ENCODE assay signal across 24 cellular contexts in the genomic region with DNA sequence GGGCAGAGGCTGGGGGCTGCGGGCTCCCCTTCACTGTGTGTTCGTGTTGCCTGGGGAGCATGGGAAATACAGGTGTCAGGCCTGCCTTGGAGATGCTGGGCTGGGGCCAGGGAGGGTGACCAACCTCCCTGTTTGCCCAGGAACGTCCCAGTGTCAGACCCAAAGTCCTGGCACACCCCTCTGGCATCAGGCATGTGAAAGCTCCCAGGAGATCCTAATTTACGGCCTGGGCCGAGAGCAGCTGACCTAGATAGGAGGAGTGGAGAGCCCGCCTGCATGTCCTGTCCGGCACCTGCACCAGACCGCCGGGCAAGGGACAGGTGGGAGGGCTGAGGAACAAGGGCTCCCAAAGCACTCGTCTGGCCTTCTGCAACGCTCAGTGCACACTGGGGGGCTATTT.
"Had no signal": no experiment of that assay in that cellular context is flagged by ENCODE, and none has a peak within 500 bp of the region (broad histone marks: within the 10 kb centered on the region; RNA-seq: fewer than 3 reads in every experiment).

No MANE protein-coding gene starts in this region.

- H3K36me3 ChIP-seq: brain microvascular endothelial cell had no signal

- H3K4me3 ChIP-seq: cardiac muscle cell had no signal

- H3K27ac ChIP-seq: brain microvascular endothelial cell, cardiac muscle cell, KMS-11 had no signal

- H3K27me3 ChIP-seq: brain microvascular endothelial cell, cardiac muscle cell had no signal

- DNase-seq: activated CD4-positive, alpha-beta T cell treated with anti-CD3 and anti-CD28 coated beads for 48 hours; activated CD4-positive, alpha-beta T cell treated with anti-CD3 and anti-CD28 coated beads, Interleukin-2, amount 50 U/mL, for 4 hours; activated CD4-positive, CD25-positive, alpha-beta regulatory T cell treated with anti-CD3 and anti-CD28 coated beads, Interleukin-2, amount 50 U/mL, for 72 hours; activated CD8-positive, alpha-beta memory T cell treated with anti-CD3 and anti-CD28 coated beads, Interleukin-2, amount 50 U/mL, for 48 hours; activated CD8-positive, alpha-beta T cell treated with anti-CD3 and anti-CD28 coated beads, Interleukin-2, amount 10 ng/mL, durations not matched to agents 7 days and 5 days; activated naive CD8-positive, alpha-beta T cell treated with anti-CD3 and anti-CD28 coated beads, Interleukin-2, amount 50 U/mL, for 24 hours; activated T-cell treated with anti-CD3 and anti-CD28 coated beads, Interleukin-2, amount 50 U/mL, for 1 hour; amniotic stem cell; brain microvascular endothelial cell; NCI-H1092 treated with DMSO at 0.1 percent for 48 hours; NCI-H1417 treated with DMSO at 0.1 percent for 48 hours; NCI-H1694 treated with DMSO at 0.1 percent for 48 hours; NCI-H2029 treated with DMSO at 0.1 percent for 48 hours; NCI-H345; NCI-H510A; NCI-H526 treated with DMSO at 0.1 percent for 48 hours; NCI-H82; SIG-M5; T-helper 17 cell; T-helper 9 cell had no signal

- ATAC-seq: activated CD8-positive, alpha-beta T cell treated with anti-CD3 and anti-CD28 coated beads, Interleukin-2, amount 10 ng/mL, durations not matched to agents 7 days and 5 days; activated naive CD4-positive, alpha-beta T cell treated with anti-CD3 and anti-CD28 coated beads, Interleukin-2, amount 50 U/mL, for 72 hours; activated naive CD8-positive, alpha-beta T cell treated with anti-CD3 and anti-CD28 coated beads, Interleukin-2, amount 50 U/mL, for 24 hours; T-helper 17 cell; WTC11 had no signal
